ENCODE assay signal across 8 cellular contexts in the genomic region with DNA sequence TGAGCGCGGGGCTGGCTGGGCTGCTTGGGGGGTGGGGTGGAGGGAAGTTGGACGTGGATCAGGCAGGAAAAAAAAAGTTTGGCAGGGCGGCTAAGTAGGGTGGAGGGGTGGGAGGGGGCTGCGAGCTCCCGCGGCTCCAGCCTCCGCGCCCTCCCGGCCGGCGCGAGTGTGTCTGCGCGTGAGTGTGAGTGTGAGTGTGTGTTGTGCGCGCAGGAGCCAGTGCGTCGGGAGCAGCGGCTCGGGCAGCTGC. TPM values are rescaled to one million over a fixed set of nuclear protein-coding genes. Genes with fewer than 3 reads are reported as not detected.
DNase-seq lines count a peak whose midpoint lies in the region; ATAC-seq, FAIRE-seq and TF ChIP-seq lines count a peak whose summit lies in the region.

No MANE protein-coding gene starts in this region.

- FAIRE-seq in bronchial epithelial cell (lab: Jason Lieb, UNC) = no peak

- TF ChIP-seq CTCF in bronchial epithelial cell (IDR thresholded peaks at IDR 0.05; ENCODE audit: insufficient read depth, low read length, severe bottlenecking) (no peak), vagina (IDR thresholded peaks at IDR 0.05) (no peak)

- CTCF ChIA-PET in activated naive CD4-positive, alpha-beta T cell treated with anti-CD3 and anti-CD28 coated beads for 36 hours (lab: Charles Lee) = interaction anchor here (1.2 kb wide), 1 partner anchor 70 kb away, joined by 3 read pairs; no protein-coding TSS in a partner anchor

- no peak for ATAC-seq in HG03460 (IDR thresholded peaks at IDR 0.05; ENCODE audit: unreplicated experiment)

- H3K36me3 Mint-ChIP-seq in activated naive CD4-positive, alpha-beta T cell treated with anti-CD3 and anti-CD28 coated beads for 36 hours (ENCODE audit: low read depth) = peaks cover 2% of the 10 kb centered on the region

- no peak for DNase-seq in activated naive CD4-positive, alpha-beta T cell treated with anti-CD3 and anti-CD28 coated beads for 36 hours
- DNase-seq in activated naive CD4-positive, alpha-beta T cell treated with anti-CD3 and anti-CD28 coated beads, Interleukin-2, amount 50 U/mL, for 16 hours = no peak
- DNase-seq in bronchial epithelial cell (ENCODE audit: low read depth) (no peak), lung microvascular endothelial cell (ENCODE audit: low read depth in 2 of 2) (peak; percentile 65 to 81), vagina (ENCODE audit: extremely low spot score in 2 of 2) (no peak), GM03348 (ENCODE audit: low spot score) (no peak)
- DNase-seq in central memory CD4-positive, alpha-beta T cell = no peak

- peaks cover 46% of the 10 kb centered on the region for H3K4me1 ChIP-seq in vagina

- H3K4me3 Mint-ChIP-seq in activated naive CD4-positive, alpha-beta T cell treated with anti-CD3 and anti-CD28 coated beads for 36 hours = peak overlapping the region; percentile 92

- no peaks in the 10 kb centered on the region for H3K27me3 ChIP-seq in bronchial epithelial cell (ENCODE audit: control insufficient read depth, insufficient read depth, low read length)
- H3K27me3 ChIP-seq in vagina = no peaks in the 10 kb centered on the region

- no peaks in the 10 kb centered on the region for H3K27me3 Mint-ChIP-seq in activated naive CD4-positive, alpha-beta T cell treated with anti-CD3 and anti-CD28 coated beads for 36 hours (ENCODE audit: low read depth)

- intact Hi-C loops in activated naive CD4-positive, alpha-beta T cell treated with anti-CD3 and anti-CD28 coated beads for 36 hours (cut with micrococcal nuclease) = loop anchor here (10.0 kb wide), 2 partner anchors 972 to 1728 kb away; no protein-coding TSS in a partner anchor
- intact Hi-C loops in vagina (cut with DNase I) = no loop called here

- no peaks in the 10 kb centered on the region for H3K9me3 ChIP-seq in vagina

- peak overlapping the region; percentile 87 for H3K4me3 ChIP-seq in bronchial epithelial cell (ENCODE audit: low read depth, low read length)
- peak overlapping the region; percentile 69 to 94 for H3K4me3 ChIP-seq in vagina

- peaks cover 52% of the 10 kb centered on the region for H3K4me1 Mint-ChIP-seq in activated naive CD4-positive, alpha-beta T cell treated with anti-CD3 and anti-CD28 coated beads for 36 hours (ENCODE audit: low read depth)

- no peak for TF ChIP-seq POLR2A in vagina (IDR thresholded peaks at IDR 0.05)

- H3K36me3 ChIP-seq in bronchial epithelial cell (ENCODE audit: control insufficient read depth, insufficient read depth, low read length) (no peaks in the 10 kb centered on the region), vagina (no peaks in the 10 kb centered on the region)

- peak overlapping the region; percentile 98 for H3K27ac ChIP-seq in vagina

- H3K9me3 Mint-ChIP-seq in activated naive CD4-positive, alpha-beta T cell treated with anti-CD3 and anti-CD28 coated beads for 36 hours = no peaks in the 10 kb centered on the region

- peak overlapping the region; percentile 95 for H3K27ac Mint-ChIP-seq in activated naive CD4-positive, alpha-beta T cell treated with anti-CD3 and anti-CD28 coated beads for 36 hours

RNA-seq across cellular contexts. Expression of a gene that starts 2.0 kb away (rescaled TPM):
- 10 to 100 TPM; 87.8 to 89.9 TPM for total RNA-seq in activated naive CD4-positive, alpha-beta T cell treated with anti-CD3 and anti-CD28 coated beads for 36 hours
- total RNA-seq in bronchial epithelial cell (19.7 and 31.0 TPM in 2 replicates), lung microvascular endothelial cell (47.5 and 84.9 TPM in 2 replicates), vagina (98.0 TPM)

Comparison
In these comparisons a context has a peak if more than half of its experiments do, and no peak if none do; other contexts are left out.
1. DNase-seq: peak in lung microvascular endothelial cell (2 of 2); none in activated naive CD4-positive, alpha-beta T cell treated with anti-CD3 and anti-CD28 coated beads for 36 hours (single experiment), activated naive CD4-positive, alpha-beta T cell treated with anti-CD3 and anti-CD28 coated beads, Interleukin-2, amount 50 U/mL, for 16 hours (single experiment), bronchial epithelial cell (single experiment), vagina (0 of 2), GM03348 (single experiment) and central memory CD4-positive, alpha-beta T cell (single experiment).